ENCODE assay signal across 14 cellular contexts in the genomic region with DNA sequence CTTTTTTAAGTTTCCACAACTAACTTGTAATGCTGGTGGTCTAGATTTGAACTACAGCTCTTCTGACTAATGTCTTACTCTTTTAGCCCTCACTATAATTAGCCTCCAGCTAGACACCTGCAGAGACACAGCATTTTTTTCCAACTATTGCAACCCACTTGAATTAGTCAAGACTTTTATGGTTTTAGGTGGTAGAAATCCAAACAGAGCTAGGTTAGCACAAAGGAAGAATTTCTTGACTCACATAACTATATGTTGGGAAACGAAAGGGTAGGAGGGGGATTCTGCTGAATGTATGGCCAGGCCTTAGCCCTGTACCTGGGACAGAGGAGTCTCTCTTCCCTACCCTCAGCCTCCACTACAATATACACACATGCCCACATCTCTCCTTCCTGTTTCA.
"Had no signal": no experiment of that assay in that cellular context is flagged by ENCODE, and none has a peak within 500 bp of the region (broad histone marks: within the 10 kb centered on the region; RNA-seq: fewer than 3 reads in every experiment).

No MANE protein-coding gene starts in this region.

- H3K27ac ChIP-seq: ascending aorta, colonic mucosa, psoas muscle, WERI-Rb-1 had no signal

- H3K4me1 ChIP-seq: ascending aorta, colonic mucosa, psoas muscle had no signal

- H3K4me3 ChIP-seq: ascending aorta, colonic mucosa, lung, psoas muscle had no signal

- ATAC-seq: activated CD4-positive, alpha-beta T cell treated with anti-CD3 and anti-CD28 coated beads for 36 hours; activated CD8-positive, alpha-beta memory T cell treated with anti-CD3 and anti-CD28 coated beads, Interleukin-2, amount 10 ng/mL, durations not matched to agents 7 days and 5 days; psoas muscle; stimulated activated memory B cell treated with anti-CD40 and anti-IgM and Interleukin-4, amounts not matched to agents 10 μg/mL and 1 μg/mL and 100 μg/mL, for 72 hours had no signal

- H3K27me3 ChIP-seq: ascending aorta, colonic mucosa had no signal

- DNase-seq: activated CD4-positive, alpha-beta memory T cell treated with anti-CD3 and anti-CD28 coated beads for 36 hours; activated CD4-positive, alpha-beta T cell treated with anti-CD3 and anti-CD28 coated beads for 36 hours; activated CD8-positive, alpha-beta memory T cell treated with anti-CD3 and anti-CD28 coated beads, Interleukin-2, amount 10 ng/mL, durations not matched to agents 7 days and 5 days; activated naive CD4-positive, alpha-beta T cell treated with anti-CD3 and anti-CD28 coated beads for 36 hours; activated T-cell treated with anti-CD3 and anti-CD28 coated beads, Interleukin-2, amount 50 U/mL, for 1 hour; caudate nucleus; colonic mucosa; foreskin melanocyte; head of caudate nucleus; psoas muscle; WERI-Rb-1 had no signal

- H3K9me3 ChIP-seq: ascending aorta, colonic mucosa, psoas muscle had no signal

- H3K36me3 ChIP-seq: ascending aorta, colonic mucosa, WERI-Rb-1 had no signal
